8 cellular contexts compared by ENCODE assay signal in the genomic region with DNA sequence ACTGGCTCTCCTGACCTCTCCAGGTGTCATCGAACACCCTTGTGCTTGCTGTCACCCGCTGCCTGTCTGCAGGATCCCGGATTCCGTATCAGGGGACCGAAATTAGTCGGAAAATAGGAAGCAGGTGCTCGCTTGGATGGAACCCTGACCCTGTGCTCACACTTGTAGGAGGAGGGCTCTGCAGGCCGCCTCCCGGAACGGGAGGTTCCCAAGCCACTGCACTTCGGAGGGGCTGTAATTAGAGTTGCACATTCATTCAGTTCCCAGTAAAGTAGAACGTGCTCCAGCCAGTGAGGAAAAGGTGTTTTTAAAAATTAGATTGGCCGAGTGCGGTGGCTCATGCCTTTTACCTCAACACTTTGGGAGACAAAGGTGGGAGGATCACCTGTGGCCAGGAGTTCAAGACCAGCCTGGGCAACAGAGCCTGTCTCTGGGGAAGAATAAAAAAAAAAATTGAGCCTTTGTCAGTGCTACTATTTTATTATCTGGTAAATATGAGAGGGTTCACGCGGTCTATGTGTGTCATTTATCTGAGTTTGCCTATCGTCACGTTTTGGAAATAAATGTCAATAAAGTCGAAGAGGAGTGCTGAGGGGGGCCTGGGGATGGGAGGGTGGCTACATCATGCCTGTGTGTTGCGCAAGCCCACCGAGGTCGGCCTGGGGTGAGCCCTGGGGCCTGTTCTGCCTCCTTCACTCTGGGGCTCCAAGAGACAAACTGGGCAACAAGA. TPM values are rescaled to one million over a fixed set of nuclear protein-coding genes. Genes with fewer than 3 reads are reported as not detected.
DNase-seq lines count a peak whose midpoint lies in the region; ATAC-seq, FAIRE-seq and TF ChIP-seq lines count a peak whose summit lies in the region.

No MANE protein-coding gene starts in this region.

- in situ Hi-C loops in GM12878 (cut with MboI): no loop called here

- intact Hi-C loops in GM12878 (cut with micrococcal nuclease; ENCODE audit: unreplicated experiment) (loop anchor here (5.0 kb wide), 1 partner anchor 91 kb away; the partner anchor contains the start of gene PTK6), kidney (cut with DNase I) (no loop called here)

- peak; percentile 72 for ATAC-seq in GM12878
- ATAC-seq in HG03439 (IDR thresholded peaks at IDR 0.05; ENCODE audit: unreplicated experiment): no peak

- H4K20me1 ChIP-seq in GM12878 (ENCODE audit: control insufficient read depth, insufficient read depth): no peaks in the 10 kb centered on the region

- peak overlapping the region; percentile 77 for H2AFZ ChIP-seq in GM12878 (ENCODE audit: control insufficient read depth, low read depth, low read length)

- RAD21 ChIA-PET in GM12878 (lab: Charles Lee; ENCODE audit: unreplicated experiment): interaction anchor here (1.7 kb wide), 1 partner anchor 13 kb away, joined by 33 read pairs; no protein-coding TSS in a partner anchor

- TF ChIP-seq RAD21 in GM12878 (IDR thresholded peaks at IDR 0.05; ENCODE audit: insufficient read depth, low read depth, low read length): no peak

- SMC1A ChIA-PET in GM12878 (lab: Charles Lee; ENCODE audit: uncharacterized antibody, unreplicated experiment): interaction anchor here (1.2 kb wide), 1 partner anchor 13 kb away, joined by 4 read pairs; no protein-coding TSS in a partner anchor

- CTCF ChIA-PET in GM12878 (lab: Yijun Ruan, JAX): no interaction called here

- H3K27ac ChIP-seq in GM12878 (ENCODE audit: control insufficient read depth, insufficient read depth) (peak overlapping the region; percentile 73), kidney (ENCODE audit: low read depth in 2 of 2, low read length in 2 of 2) (peak overlapping the region; percentile 48 to 97)

- peaks cover 8% of the 10 kb centered on the region for H3K4me1 ChIP-seq in GM12878 (ENCODE audit: control insufficient read depth, insufficient read depth, low read length)
- H3K4me1 ChIP-seq in kidney (ENCODE audit: control insufficient read depth in 1 of 2, insufficient read depth in 1 of 2, low read depth in 1 of 2, low read length in 2 of 2): peaks cover 5 to 7% of the 10 kb centered on the region in 2 donors

- H3K4me3 ChIP-seq in GM12878 (peak overlapping the region; percentile 94), kidney (ENCODE audit: low read length in 2 of 2) (peak overlapping the region; percentile 62 to 80)

- peaks cover 42% of the 10 kb centered on the region for H3K79me2 ChIP-seq in GM12878 (ENCODE audit: control insufficient read depth, insufficient read depth, low read length)

- H3K36me3 ChIP-seq in GM12878 (ENCODE audit: control insufficient read depth in 2 of 2, insufficient read depth in 2 of 2, low read length in 1 of 2) (no peaks in the 10 kb centered on the region), kidney (ENCODE audit: control insufficient read depth in 1 of 2, insufficient read depth in 2 of 2, low read length in 2 of 2) (no peaks in the 10 kb centered on the region)

- peak; percentile 80 for FAIRE-seq in GM12878 (lab: Jason Lieb, UNC)
- no peak for FAIRE-seq in kidney (lab: Jason Lieb, UNC)

- WGBS in GM12878 (ENCODE audit: insufficient coverage, insufficient replicate concordance, low lambda C conversion rate, missing lambda C conversion rate): 34% methylated on average over 22 of the region's 22 CpGs

- TF ChIP-seq EP300 in GM12878 (IDR thresholded peaks at IDR 0.05; ENCODE audit: borderline replicate concordance in 1 of 2, control insufficient read depth in 1 of 2, low read depth in 2 of 2, low read length in 2 of 2): no peak

- TSS peak; percentile 82 for BruUV-seq in GM12878 (replicated peaks; lab: Mats Ljungman, UMichigan)

- no peaks in the 10 kb centered on the region for H3K27me3 ChIP-seq in GM12878 (replicated peaks in 1 of 2; ENCODE audit: control insufficient read depth in 2 of 2, insufficient read depth in 2 of 2, low read length in 1 of 2)

- TF ChIP-seq CTCF in GM12878 (IDR thresholded peaks at IDR 0.05 in 2 of 3, conservative IDR thresholded peaks at IDR 0.05 in 1 of 3; ENCODE audit: control insufficient read depth in 2 of 3, extremely low read depth in 1 of 3, insufficient read depth in 1 of 3, low read depth in 3 of 3, low read length in 3 of 3): no peak
- no peak for TF ChIP-seq CTCF in kidney (IDR thresholded peaks at IDR 0.05; ENCODE audit: borderline replicate concordance, extremely low read depth, insufficient read depth)

- TF ChIP-seq POLR2A in GM12878 (IDR thresholded peaks at IDR 0.05; ENCODE audit: low read depth, low read length): peak; percentile 56; the same call in 1 of the 2 replicates

- POLR2A ChIA-PET in GM12878 (lab: Charles Lee): interaction anchor here (1.5 to 1.9 kb wide), 4 partner anchors 8 to 89 kb away, joined by 4 to 17 read pairs (median 8); partner anchors contain the start of gene RTEL1

- DNase-seq in GM04503 (ENCODE audit: low read depth) (peak; percentile 27), NCI-H1105 treated with DMSO at 0.1 percent for 48 hours (lab: John Stamatoyannopoulos, UW) (peak; percentile 86), SKM-1 (lab: John Stamatoyannopoulos, UW; ENCODE audit: unreplicated experiment) (peak; percentile 51), GM12878 (ENCODE audit: low read depth, low spot score) (peak; percentile 65), kidney (peak; percentile 86), globus pallidus (ENCODE audit: low spot score) (no peak)
- peak; percentile 68 for DNase-seq in stimulated activated CD4-positive, alpha-beta T cell treated with anti-CD3 and anti-CD28 coated beads, Interleukin-12 subunit alpha, Interleukin-12 subunit beta, amount 100 ng/mL, for 4 hours

- H3K9ac ChIP-seq in GM12878 (ENCODE audit: control insufficient read depth, insufficient read depth, low read length) (peak overlapping the region; percentile 72), kidney (ENCODE audit: low read length in 2 of 2) (peak overlapping the region; percentile 66 to 76)

- peak overlapping the region; percentile 99 for H3K4me2 ChIP-seq in GM12878 (ENCODE audit: control insufficient read depth, insufficient read depth)

- H3K9me3 ChIP-seq in GM12878 (replicated peaks; ENCODE audit: control insufficient read depth, insufficient read depth, low read length) (no peaks in the 10 kb centered on the region), kidney (ENCODE audit: control insufficient read depth in 1 of 2, low read length in 2 of 2) (no peaks in the 10 kb centered on the region)

RNA-seq across cellular contexts. Expression of gene GMEB2, which starts 1.5 kb away (rescaled TPM):
- 15.7 and 19.8 TPM in 2 replicates for total RNA-seq in GM12878 (2013; cell fraction: nucleolus; rRNA removed)
- total RNA-seq in GM12878 (2014; rRNA removed) (14.8 and 15.1 TPM in 2 replicates), GM12878 (2014; rRNA removed; fragmentation: Illumina TruSeq; extraction: Trizol) (4.9 and 5.2 TPM in 2 replicates), GM12878 (2021) (13.3 and 14.8 TPM in 2 replicates), kidney (13.4 TPM)
- 3.9 TPM for polyA plus RNA-seq in GM12878 (2011; ENCODE audit: low read depth)
- polyA plus RNA-seq in GM12878 (2011; rRNA removed) (6.9 and 10.8 TPM in 2 replicates), GM12878 (2014; fragmentation: Illumina TruSeq; extraction: Trizol) (3.1 and 5.4 TPM in 2 replicates), GM12878 (2014; fragmentation: Nextera tagmentation; extraction: Ambion mirVana) (under 1 TPM; 0.08 to 0.27 TPM), GM12878 (2014; rRNA removed) (12.7 and 14.2 TPM in 2 replicates), GM12878 (2016; fragmentation: Nextera tagmentation; extraction: Ambion mirVana) (1 to 10 TPM; 3.4 to 8.3 TPM), kidney (ENCODE audit: insufficient read depth, low read depth, low replicate concordance) (6.1 TPM)
- polyA plus RNA-seq in GM12878 (2011; cell fraction: cytosol; rRNA removed): 12.9 and 14.5 TPM in 2 replicates
- polyA plus RNA-seq in GM12878 (2011; cell fraction: nucleus; rRNA removed): 36.3 and 38.7 TPM in 2 replicates
- 10.0 and 11.3 TPM in 2 replicates for polyA plus RNA-seq in GM12878 (2012)
- polyA minus RNA-seq in GM12878 (2011; rRNA and poly(A)+ RNA removed): 6.2 and 10.8 TPM in 2 replicates
- 5.2 and 5.7 TPM in 2 replicates for polyA minus RNA-seq in GM12878 (2011; cell fraction: cytosol; rRNA and poly(A)+ RNA removed)
- polyA minus RNA-seq in GM12878 (2011; cell fraction: nucleus; rRNA and poly(A)+ RNA removed): 5.2 and 7.2 TPM in 2 replicates

RNA-seq across cellular contexts. Expression of gene STMN3, which starts 24.8 kb away (rescaled TPM):
- total RNA-seq in GM12878 (2013; cell fraction: nucleolus; rRNA removed): 5.0 and 5.2 TPM in 2 replicates
- total RNA-seq in GM12878 (2014; rRNA removed) (2.1 and 3.6 TPM in 2 replicates), GM12878 (2014; rRNA removed; fragmentation: Illumina TruSeq; extraction: Trizol) (0.64 and 0.81 TPM in 2 replicates), GM12878 (2021) (2.1 and 2.5 TPM in 2 replicates), kidney (84.9 TPM)
- 0.91 TPM for polyA plus RNA-seq in GM12878 (2011; ENCODE audit: low read depth)
- polyA plus RNA-seq in GM12878 (2011; rRNA removed) (0.97 and 1.4 TPM in 2 replicates), GM12878 (2014; fragmentation: Illumina TruSeq; extraction: Trizol) (0.08 and 0.22 TPM in 2 replicates), GM12878 (2014; fragmentation: Nextera tagmentation; extraction: Ambion mirVana) (under 1 TPM in 1 of 2 experiments, not detected in 1; 0.09 TPM), GM12878 (2014; rRNA removed) (2.3 and 2.5 TPM in 2 replicates), GM12878 (2016; fragmentation: Nextera tagmentation; extraction: Ambion mirVana) (1 to 10 TPM; 1.0 to 1.5 TPM), kidney (ENCODE audit: insufficient read depth, low read depth, low replicate concordance) (20.6 TPM)
- 1.6 and 3.8 TPM in 2 replicates for polyA plus RNA-seq in GM12878 (2011; cell fraction: cytosol; rRNA removed)
- 23.1 and 27.7 TPM in 2 replicates for polyA plus RNA-seq in GM12878 (2011; cell fraction: nucleus; rRNA removed)
- polyA plus RNA-seq in GM12878 (2012): 2.3 and 2.5 TPM in 2 replicates
- 0.80 and 0.93 TPM in 2 replicates for polyA minus RNA-seq in GM12878 (2011; rRNA and poly(A)+ RNA removed)
- 0.67 and 0.83 TPM in 2 replicates for polyA minus RNA-seq in GM12878 (2011; cell fraction: cytosol; rRNA and poly(A)+ RNA removed)
- polyA minus RNA-seq in GM12878 (2011; cell fraction: nucleus; rRNA and poly(A)+ RNA removed): 1.5 and 1.7 TPM in 2 replicates

RNA-seq across cellular contexts. Expression of gene RTEL1, which starts 29.7 kb away (rescaled TPM):
- 62.9 and 77.1 TPM in 2 replicates for total RNA-seq in GM12878 (2013; cell fraction: nucleolus; rRNA removed)
- total RNA-seq in GM12878 (2014; rRNA removed) (14.5 and 18.0 TPM in 2 replicates), GM12878 (2014; rRNA removed; fragmentation: Illumina TruSeq; extraction: Trizol) (5.0 and 5.9 TPM in 2 replicates), GM12878 (2021) (29.5 and 37.2 TPM in 2 replicates), kidney (37.7 TPM)
- 2.8 TPM for polyA plus RNA-seq in GM12878 (2011; ENCODE audit: low read depth)
- polyA plus RNA-seq in GM12878 (2011; rRNA removed) (7.5 and 14.9 TPM in 2 replicates), GM12878 (2014; fragmentation: Illumina TruSeq; extraction: Trizol) (3.9 and 7.7 TPM in 2 replicates), GM12878 (2014; fragmentation: Nextera tagmentation; extraction: Ambion mirVana) (under 1 TPM in 1 of 2 experiments, not detected in 1; 0.40 TPM), GM12878 (2014; rRNA removed) (15.8 and 16.8 TPM in 2 replicates), GM12878 (2016; fragmentation: Nextera tagmentation; extraction: Ambion mirVana) (10 to 100 TPM; 15.6 to 17.0 TPM), kidney (ENCODE audit: insufficient read depth, low read depth, low replicate concordance) (5.3 TPM)
- polyA plus RNA-seq in GM12878 (2011; cell fraction: cytosol; rRNA removed): 8.0 and 11.8 TPM in 2 replicates
- 126 and 149 TPM in 2 replicates for polyA plus RNA-seq in GM12878 (2011; cell fraction: nucleus; rRNA removed)
- polyA plus RNA-seq in GM12878 (2012): 7.2 and 10.1 TPM in 2 replicates
- 19.0 and 22.7 TPM in 2 replicates for polyA minus RNA-seq in GM12878 (2011; rRNA and poly(A)+ RNA removed)
- polyA minus RNA-seq in GM12878 (2011; cell fraction: cytosol; rRNA and poly(A)+ RNA removed): 6.0 and 6.1 TPM in 2 replicates
- 35.8 and 62.4 TPM in 2 replicates for polyA minus RNA-seq in GM12878 (2011; cell fraction: nucleus; rRNA and poly(A)+ RNA removed)

RNA-seq across cellular contexts. Expression of gene HELZ2, which starts 54.4 kb away (rescaled TPM):
- total RNA-seq in GM12878 (2013; cell fraction: nucleolus; rRNA removed): 68.5 and 92.6 TPM in 2 replicates
- total RNA-seq in GM12878 (2014; rRNA removed) (19.9 and 22.1 TPM in 2 replicates), GM12878 (2014; rRNA removed; fragmentation: Illumina TruSeq; extraction: Trizol) (6.7 and 7.1 TPM in 2 replicates), GM12878 (2021) (33.3 and 36.9 TPM in 2 replicates), kidney (40.7 TPM)
- polyA plus RNA-seq in GM12878 (2011; ENCODE audit: low read depth): 5.4 TPM
- polyA plus RNA-seq in GM12878 (2011; rRNA removed) (8.3 and 17.2 TPM in 2 replicates), GM12878 (2014; fragmentation: Illumina TruSeq; extraction: Trizol) (0.73 and 5.7 TPM in 2 replicates), GM12878 (2014; fragmentation: Nextera tagmentation; extraction: Ambion mirVana) (under 1 TPM; 0.05 to 0.08 TPM), GM12878 (2014; rRNA removed) (21.1 and 23.0 TPM in 2 replicates), GM12878 (2016; fragmentation: Nextera tagmentation; extraction: Ambion mirVana) (1 to 10 TPM; 1.8 to 1.9 TPM), kidney (ENCODE audit: insufficient read depth, low read depth, low replicate concordance) (3.2 TPM)
- 15.6 and 31.4 TPM in 2 replicates for polyA plus RNA-seq in GM12878 (2011; cell fraction: cytosol; rRNA removed)
- 82.5 and 82.6 TPM in 2 replicates for polyA plus RNA-seq in GM12878 (2011; cell fraction: nucleus; rRNA removed)
- 12.4 and 21.7 TPM in 2 replicates for polyA plus RNA-seq in GM12878 (2012)
- 36.1 and 73.4 TPM in 2 replicates for polyA minus RNA-seq in GM12878 (2011; rRNA and poly(A)+ RNA removed)
- polyA minus RNA-seq in GM12878 (2011; cell fraction: cytosol; rRNA and poly(A)+ RNA removed): 43.2 and 44.7 TPM in 2 replicates
- 64.3 and 105 TPM in 2 replicates for polyA minus RNA-seq in GM12878 (2011; cell fraction: nucleus; rRNA and poly(A)+ RNA removed)

Comparison
In these comparisons a context has a peak if more than half of its experiments do, and no peak if none do; other contexts are left out.
1. RNA of gene STMN3, which starts 24.8 kb away (total RNA-seq): 84.9 TPM in kidney (single experiment); 0.64 to 5.2 TPM in GM12878; every median in the first group is over 10 times any median in the second.